ENCODE assay signal across 21 cellular contexts in the genomic region with DNA sequence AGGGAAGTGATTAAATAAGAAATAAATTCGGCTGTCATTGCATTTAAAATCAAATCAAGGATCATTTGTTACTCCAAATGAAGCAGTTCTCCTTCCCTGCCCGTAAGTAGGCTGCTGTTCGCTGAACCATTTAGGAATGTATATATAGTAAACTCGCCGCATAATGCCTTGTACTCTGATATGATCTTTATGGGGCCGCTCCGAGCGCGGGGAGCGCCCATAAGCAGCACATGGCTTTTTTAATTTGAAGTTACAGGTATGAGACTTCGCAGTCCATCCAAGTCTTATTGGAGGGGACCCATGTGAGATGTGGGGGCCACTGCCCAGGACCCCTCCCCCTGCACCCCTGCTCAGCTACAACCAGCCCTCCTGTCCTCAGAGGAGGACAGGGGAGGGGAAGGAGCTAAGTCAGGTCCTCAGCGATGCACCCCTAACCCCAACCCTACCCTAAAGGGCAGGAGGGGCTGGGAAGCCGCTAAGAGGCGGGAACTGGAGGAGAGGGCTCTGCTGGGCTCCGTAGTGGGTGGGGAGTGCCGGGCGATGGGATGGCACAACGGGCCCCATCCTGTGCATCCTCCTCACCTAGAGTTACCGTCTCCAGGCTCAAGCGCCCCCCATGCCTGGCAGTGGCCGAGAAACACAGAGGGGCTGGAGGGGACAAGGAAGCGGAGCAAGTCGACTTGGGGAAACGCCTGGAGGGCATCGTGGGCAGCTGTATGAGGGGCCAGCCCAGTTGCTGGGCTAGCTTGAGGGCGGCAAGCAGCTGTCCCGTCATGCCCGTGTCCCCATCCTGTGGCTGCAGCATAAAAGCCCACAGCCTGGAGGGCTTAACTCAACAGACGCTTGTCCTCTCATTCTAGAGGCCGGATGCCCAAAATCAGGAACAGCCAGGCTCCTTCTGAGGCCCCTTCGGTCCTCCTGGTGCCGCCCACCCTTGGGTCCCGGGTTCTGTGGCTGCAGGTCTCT. TPM values are rescaled to one million over a fixed set of nuclear protein-coding genes. Genes with fewer than 3 reads are reported as not detected.
DNase-seq lines count a peak whose midpoint lies in the region; ATAC-seq and TF ChIP-seq lines count a peak whose summit lies in the region.
"Had no signal": no experiment of that assay in that cellular context is flagged by ENCODE, and none has a peak within 500 bp of the region (broad histone marks: within the 10 kb centered on the region; RNA-seq: fewer than 3 reads in every experiment).

No MANE protein-coding gene starts in this region.

- no peak overlapping the region for H3K4me3 ChIP-seq in PC-3 (ENCODE audit: low read length)
- H3K4me3 ChIP-seq in SK-N-SH (ENCODE audit: low read depth in 2 of 2, low read length in 1 of 2): no peak overlapping the region
- H3K4me3 ChIP-seq: GM23248 had no signal

- peak; percentile 42 for ATAC-seq in PC-3

- intact Hi-C loops in PC-3 (cut with micrococcal nuclease): no loop called here

- TF ChIP-seq CTCF in PC-3 (conservative IDR thresholded peaks at IDR 0.05; ENCODE audit: low read depth, low read length) (no peak), brain (conservative IDR thresholded peaks at IDR 0.05) (no peak), SK-N-SH (IDR thresholded peaks at IDR 0.05) (no peak)

- H2AFZ ChIP-seq in PC-3 (ENCODE audit: low read length): no peak overlapping the region
- no peak overlapping the region for H2AFZ ChIP-seq in SK-N-SH (ENCODE audit: low read depth)
- H2AFZ ChIP-seq: GM23248 had no signal

- H3K4me2 ChIP-seq in PC-3 (ENCODE audit: low read length): peak overlapping the region; percentile 26; the same call in 1 of the 2 replicates
- no peak overlapping the region for H3K4me2 ChIP-seq in SK-N-SH

- POLR2A ChIA-PET in HEK293T (lab: Yijun Ruan, JAX): interaction anchor here (0.6 to 1.3 kb wide), 2 partner anchors 9 to 134 kb away, joined by 3 read pairs; a partner anchor contains a TSS
- POLR2A ChIA-PET in PC-3 (lab: Charles Lee; ENCODE audit: unreplicated experiment): no interaction called here
- POLR2A ChIA-PET in SK-N-SH (lab: Yijun Ruan, JAX): no interaction called here

- H3K4me1 Mint-ChIP-seq in brain: peaks cover 31% of the 10 kb centered on the region

- H3K27ac Mint-ChIP-seq in brain: peak overlapping the region in 4 of 5 experiments; percentile 63 to 83 (median 74)
- H3K27ac Mint-ChIP-seq: CD4-positive, alpha-beta T cell; IgD-negative memory B cell had no signal

- peaks cover 0 to 3% (median 0%) of the 10 kb centered on the region in 5 experiments for H3K9me3 Mint-ChIP-seq in brain
- H3K9me3 Mint-ChIP-seq: CD4-positive, alpha-beta T cell; IgD-negative memory B cell had no signal

- DNase-seq in HEK293T (ENCODE audit: extremely low spot score) (no peak), PC-3 (peak; percentile 29), superior temporal gyrus (ENCODE audit: extremely low spot score) (peak; percentile 25), DMS53 treated with DMSO at 0.1 percent for 48 hours (lab: John Stamatoyannopoulos, UW; ENCODE audit: unreplicated experiment) (no peak), SK-N-SH (no peak), dermis blood vessel endothelial cell (no peak)
- DNase-seq: AML-193; Caco-2; CD4-positive, alpha-beta T cell; GDM1; GM23248; HCEC 1CT; NCI-H1105 treated with DMSO at 0.1 percent for 48 hours; NCI-H187; NCI-H2107; NCI-H510A; NCI-H774; SHP77; T-helper 1 cell had no signal

- H3K4me1 ChIP-seq in PC-3 (ENCODE audit: insufficient read depth, low read length) (0 out of 2 replicates have a peak, but pooled peaks cover under 1% of the 10 kb centered on the region), SK-N-SH (ENCODE audit: control insufficient read depth in 1 of 2, insufficient read depth in 2 of 2, low read depth in 1 of 2, low read length in 1 of 2) (peaks cover 5 to 33% of the 10 kb centered on the region in 2 experiments; a peak in 2 of 4 replicates)
- H3K4me1 ChIP-seq: Caco-2 had no signal

- no peak for TF ChIP-seq EP300 in SK-N-SH (IDR thresholded peaks at IDR 0.05; ENCODE audit: borderline replicate concordance in 1 of 2, low read depth in 1 of 2, low read length in 1 of 2)

- no peaks in the 10 kb centered on the region for H3K27me3 Mint-ChIP-seq in brain
- H3K27me3 Mint-ChIP-seq: CD4-positive, alpha-beta T cell had no signal

- no peaks in the 10 kb centered on the region for H4K20me1 ChIP-seq in PC-3 (ENCODE audit: low read length)
- H4K20me1 ChIP-seq in SK-N-SH (ENCODE audit: insufficient read depth): no peaks in the 10 kb centered on the region

- no TSS peak for BruUV-seq in PC-3 (replicated peaks; lab: Mats Ljungman, UMichigan)

- H3K9ac ChIP-seq in PC-3 (ENCODE audit: low read length) (no peak overlapping the region), SK-N-SH (no peak overlapping the region)
- H3K9ac ChIP-seq: GM23248 had no signal

- no peaks in the 10 kb centered on the region for H3F3A ChIP-seq in PC-3 (ENCODE audit: low read length, unreplicated experiment)
- H3F3A ChIP-seq in SK-N-SH (replicated peaks; ENCODE audit: insufficient read depth): no peaks in the 10 kb centered on the region

- H3K36me3 Mint-ChIP-seq in brain: no peaks in the 10 kb centered on the region
- H3K36me3 Mint-ChIP-seq: IgD-negative memory B cell had no signal

- H3K36me3 ChIP-seq in PC-3 (ENCODE audit: low read depth, low read length) (no peaks in the 10 kb centered on the region), SK-N-SH (replicated peaks in 1 of 2; ENCODE audit: control insufficient read depth in 1 of 2, insufficient read depth in 2 of 2, low read length in 1 of 2) (no peaks in the 10 kb centered on the region)

- H3K79me2 ChIP-seq in PC-3 (ENCODE audit: low read length): no peaks in the 10 kb centered on the region
- H3K79me2 ChIP-seq in SK-N-SH (ENCODE audit: insufficient read depth): no peaks in the 10 kb centered on the region

- H3K27ac ChIP-seq in PC-3 (ENCODE audit: low read length) (no peak overlapping the region), SK-N-SH (ENCODE audit: low read depth in 2 of 2, low read length in 1 of 2) (no peak overlapping the region)
- H3K27ac ChIP-seq: GM23248 had no signal

- TF ChIP-seq RAD21 in SK-N-SH (IDR thresholded peaks at IDR 0.05; ENCODE audit: low read length): no peak

- 64% methylated on average over 26 of the region's 33 CpGs for WGBS in SK-N-SH (ENCODE audit: low lambda C conversion rate)

- peaks cover 17% of the 10 kb centered on the region for H3K27me3 ChIP-seq in PC-3 (ENCODE audit: low read length)
- peaks cover 9% of the 10 kb centered on the region; the same call in 1 of the 2 replicates for H3K27me3 ChIP-seq in SK-N-SH (ENCODE audit: insufficient read depth)

- CTCF ChIA-PET in HEK293T (lab: Yijun Ruan, JAX) (interaction anchor here (1.7 kb wide), 1 partner anchor 16 kb away, joined by 4 read pairs; no protein-coding TSS in a partner anchor), PC-3 (lab: Charles Lee) (no interaction called here), SK-N-SH (lab: Yijun Ruan, JAX) (interaction anchor here (0.8 to 2.8 kb wide), 5 partner anchors 9 to 187 kb away, joined by 3 to 19 read pairs (median 5); no protein-coding TSS in a partner anchor)

- no peak overlapping the region for H3K4me3 Mint-ChIP-seq in brain
- H3K4me3 Mint-ChIP-seq: CD4-positive, alpha-beta T cell; IgD-negative memory B cell had no signal

- no peaks in the 10 kb centered on the region for H3K9me2 ChIP-seq in PC-3 (replicated peaks; ENCODE audit: low read length)
- no peaks in the 10 kb centered on the region for H3K9me2 ChIP-seq in SK-N-SH

- H3K9me3 ChIP-seq in PC-3 (ENCODE audit: low read length) (no peaks in the 10 kb centered on the region), SK-N-SH (no peaks in the 10 kb centered on the region)
- H3K9me3 ChIP-seq: Caco-2 had no signal

TF ChIP-seq in HEK293T, 16 proteins besides CTCF, POLR2A, EP300 and RAD21:
- no peak for TF ChIP-seq FOXM1 (IDR thresholded peaks at IDR 0.05; ENCODE audit: borderline replicate concordance)
- no peak for TF ChIP-seq LEF1 (IDR thresholded peaks at IDR 0.05; ENCODE audit: borderline replicate concordance)
- no peak for TF ChIP-seq ZNF384 (IDR thresholded peaks at IDR 0.05)
- TF ChIP-seq L3MBTL2 (conservative IDR thresholded peaks at IDR 0.05): peak; percentile 81
- TF ChIP-seq SP1 (IDR thresholded peaks at IDR 0.05): no peak
- TF ChIP-seq BHLHE40 (IDR thresholded peaks at IDR 0.05; ENCODE audit: borderline replicate concordance): no peak

TF ChIP-seq in SK-N-SH, 30 proteins besides CTCF, POLR2A, EP300 and RAD21:
- TF ChIP-seq CHD2 (IDR thresholded peaks at IDR 0.05; ENCODE audit: low read length, partially characterized antibody) (no peak), TAF1 (IDR thresholded peaks at IDR 0.05; ENCODE audit: borderline replicate concordance, low read depth, low read length) (no peak)

RNA-seq across cellular contexts. Expression of a gene that starts 22.9 kb away (rescaled TPM):
- total RNA-seq in PC-3 (2014; rRNA removed) (65.9 and 77.3 TPM in 2 replicates), dermis blood vessel endothelial cell (35.9 and 36.2 TPM in 2 replicates)
- polyA plus RNA-seq in brain (ENCODE audit: insufficient read depth, low read depth, low replicate concordance) (80.4 TPM), SK-N-SH (2012; rRNA removed) (67.7 and 69.3 TPM in 2 replicates)
- 54.5 and 61.1 TPM in 2 replicates for polyA plus RNA-seq in SK-N-SH (2012; cell fraction: cytosol; rRNA removed)
- 115 and 123 TPM in 2 replicates for polyA plus RNA-seq in SK-N-SH (2012; cell fraction: nucleus; rRNA removed)

Comparison
In these comparisons a context has a peak if more than half of its experiments do, and no peak if none do; other contexts are left out.
1. DNase-seq: peak in PC-3 (single experiment) and superior temporal gyrus (single experiment); none in HEK293T (single experiment), DMS53 treated with DMSO at 0.1 percent for 48 hours (single experiment), SK-N-SH (single experiment) and dermis blood vessel endothelial cell (single experiment).